ENCODE assay signal across 8 cellular contexts in genomic region chr10:132418520-132419416, GRCh38. TPM values are rescaled to one million over a fixed set of nuclear protein-coding genes. Genes with fewer than 3 reads are reported as not detected.
DNase-seq lines count a peak whose midpoint lies in the region; ATAC-seq and TF ChIP-seq lines count a peak whose summit lies in the region.

No MANE protein-coding gene starts in this region.

- H3K27me3 ChIP-seq in WERI-Rb-1 (ENCODE audit: insufficient read depth, low read depth, severe bottlenecking) (no peaks in the 10 kb centered on the region), lung (ENCODE audit: control insufficient read depth, insufficient read depth) (no peaks in the 10 kb centered on the region)

- TF ChIP-seq CTCF in 22Rv1 (IDR thresholded peaks at IDR 0.05) (no peak), WERI-Rb-1 (IDR thresholded peaks at IDR 0.05; ENCODE audit: low read depth, low read length) (no peak), lung (IDR thresholded peaks at IDR 0.05; ENCODE audit: control extremely low read depth, extremely low read depth) (no peak)

- H3K4me3 ChIP-seq in WERI-Rb-1 (ENCODE audit: low read depth, low read length) = no peak overlapping the region
- no peak overlapping the region for H3K4me3 ChIP-seq in lung

- 43 to 46% methylated on average over 16 to 18 of the region's 18 CpGs for WGBS in lung, 2 donors

- peak overlapping the region; percentile 78 for H3K27ac ChIP-seq in 22Rv1
- peak overlapping the region; percentile 75 for H3K27ac ChIP-seq in WERI-Rb-1
- H3K27ac ChIP-seq in lung (ENCODE audit: low read depth in 1 of 2, low read length in 1 of 2) = peak overlapping the region in 1 of 2 donors; percentile 93
- no peak overlapping the region for H3K27ac ChIP-seq in substantia nigra (ENCODE audit: low read depth, low read length, poor library complexity, severe bottlenecking)

- peak; percentile 85 for DNase-seq in HuH-7 (ENCODE audit: low spot score)
- peak; percentile 90 for DNase-seq in WERI-Rb-1
- peak; percentile 81 for DNase-seq in lung (ENCODE audit: low spot score)
- no peak for DNase-seq in substantia nigra (lab: John Stamatoyannopoulos, UW)
- DNase-seq in GM19238 (ENCODE audit: insufficient read length, low spot score) = no peak
- no peak for DNase-seq in AG08396 (ENCODE audit: low spot score)
- no peak for DNase-seq in NCI-H1694 (lab: John Stamatoyannopoulos, UW)

- ATAC-seq in lung (ENCODE audit: insufficient read depth, low FRiP score) = peak; percentile 37

- peaks cover 7 to 48% of the 10 kb centered on the region in 2 donors for H3K4me1 ChIP-seq in lung (ENCODE audit: control insufficient read depth in 2 of 2, insufficient read depth in 2 of 2, low read length in 2 of 2)

- H3K9me3 ChIP-seq in WERI-Rb-1 (ENCODE audit: severe bottlenecking) (no peaks in the 10 kb centered on the region), lung (ENCODE audit: control insufficient read depth in 2 of 2, insufficient read depth in 1 of 2, low read length in 1 of 2) (no peaks in the 10 kb centered on the region)

- H3K36me3 ChIP-seq in WERI-Rb-1 (peaks cover 10% of the 10 kb centered on the region; the same call in 1 of the 2 replicates), lung (ENCODE audit: control insufficient read depth in 2 of 2, insufficient read depth in 2 of 2, low read length in 2 of 2) (peaks cover 0 to 7% of the 10 kb centered on the region in 2 donors)

RNA-seq across cellular contexts. Expression of gene PWWP2B, which starts 21.8 kb away (rescaled TPM):
- 10 to 100 TPM; 20.1 to 33.4 TPM for total RNA-seq in lung
- polyA plus RNA-seq in lung = 10 to 100 TPM; 20.1 to 22.1 TPM

Comparison
In these comparisons a context has a peak if more than half of its experiments do, and no peak if none do; other contexts are left out.
1. DNase-seq: peak in HuH-7 (single experiment), WERI-Rb-1 (single experiment) and lung (single experiment); none in substantia nigra (0 of 49), GM19238 (single experiment), AG08396 (single experiment) and NCI-H1694 (single experiment).